ENCODE assay signal across 9 cellular contexts in the genomic region with DNA sequence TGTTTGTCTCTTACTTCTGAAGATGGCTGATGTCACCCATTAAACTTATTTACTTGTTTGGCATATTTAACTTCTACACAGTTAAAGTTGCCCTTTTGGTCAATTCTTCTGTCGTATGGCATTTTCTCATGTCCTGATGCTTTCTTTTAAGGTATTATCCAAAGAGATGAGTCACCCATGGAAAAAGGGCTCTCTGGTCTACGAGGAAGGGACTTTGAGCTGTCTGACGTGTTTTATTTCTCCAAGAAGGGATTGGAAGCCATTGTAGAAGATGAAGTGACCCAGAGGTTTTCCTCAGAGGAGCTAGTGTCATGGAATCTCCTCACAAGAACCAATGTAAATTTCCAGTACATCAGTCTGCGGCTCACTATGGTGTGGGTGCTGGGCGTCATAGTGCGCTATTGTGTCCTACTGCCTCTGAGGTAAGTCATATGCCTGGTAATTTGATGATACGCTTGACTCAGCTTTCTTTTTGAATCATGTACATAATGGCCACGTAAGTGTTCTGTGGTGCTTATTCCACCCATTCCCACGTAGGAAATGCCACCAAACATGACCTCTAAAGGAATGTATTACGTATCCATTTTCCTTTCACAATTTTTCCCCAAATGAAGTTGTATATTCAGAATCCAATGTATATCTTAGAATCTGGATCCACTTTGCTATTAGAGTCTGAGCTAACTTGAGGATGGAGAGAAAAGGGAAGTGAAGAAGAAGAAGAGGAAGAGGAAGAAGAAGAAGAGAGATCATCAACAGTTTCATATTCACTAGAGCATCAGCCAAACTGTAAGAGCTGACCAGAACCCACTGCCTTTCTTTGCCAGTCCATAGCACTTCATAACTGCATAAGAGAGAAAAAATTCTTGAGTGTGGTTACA. TPM values are rescaled to one million over a fixed set of nuclear protein-coding genes. Genes with fewer than 3 reads are reported as not detected.
DNase-seq lines count a peak whose midpoint lies in the region; ATAC-seq and TF ChIP-seq lines count a peak whose summit lies in the region.
"Had no signal": no experiment of that assay in that cellular context is flagged by ENCODE, and none has a peak within 500 bp of the region (broad histone marks: within the 10 kb centered on the region; RNA-seq: fewer than 3 reads in every experiment).

No MANE protein-coding gene starts in this region.

- no peaks in the 10 kb centered on the region for H3K27me3 Mint-ChIP-seq in Caco-2 (ENCODE audit: insufficient read depth, unreplicated experiment)

- H3K27ac ChIP-seq in substantia nigra (ENCODE audit: low read depth, low read length, poor library complexity, severe bottlenecking), result no peak overlapping the region
- H3K27ac ChIP-seq: skin epidermis had no signal

- no peaks in the 10 kb centered on the region for H3K27me3 ChIP-seq in Caco-2 (replicated peaks; ENCODE audit: control insufficient read depth, insufficient read depth, low read length)

- no peaks in the 10 kb centered on the region for H3K9me3 ChIP-seq in Caco-2

- POLR2A ChIA-PET in Caco-2 (lab: Charles Lee), result no interaction called here

- ATAC-seq in GM18909 (IDR thresholded peaks at IDR 0.05; ENCODE audit: poor library complexity, unreplicated experiment), result peak; percentile 75
- peak; percentile 88 for ATAC-seq in HG02623 (IDR thresholded peaks at IDR 0.05; ENCODE audit: unreplicated experiment)
- no peak for ATAC-seq in HG02840 (IDR thresholded peaks at IDR 0.05; ENCODE audit: low FRiP score, unreplicated experiment)

- BruUV-seq in Caco-2 (replicated peaks; lab: Mats Ljungman, UMichigan), result no TSS peak

- no peak overlapping the region for H3K4me3 ChIP-seq in Caco-2 (ENCODE audit: low read depth, low read length)
- H3K4me3 ChIP-seq: skin epidermis had no signal

- no peaks in the 10 kb centered on the region for H3K4me1 ChIP-seq in Caco-2

- peak; percentile 46 for DNase-seq in LoVo (ENCODE audit: low spot score)
- peak; percentile 6 for DNase-seq in midbrain (lab: John Stamatoyannopoulos, UW)
- no peak for DNase-seq in substantia nigra (lab: John Stamatoyannopoulos, UW)
- no peak for DNase-seq in activated CD8-positive, alpha-beta memory T cell treated with anti-CD3 and anti-CD28 coated beads, Interleukin-2, amount 50 U/mL, for 48 hours
- no peak for DNase-seq in Caco-2

- no peak overlapping the region for H3K4me3 Mint-ChIP-seq in Caco-2 (ENCODE audit: unreplicated experiment)

- TF ChIP-seq CTCF in Caco-2 (IDR thresholded peaks at IDR 0.05; ENCODE audit: insufficient read depth in 1 of 2, low read depth in 1 of 2, low read length in 1 of 2, severe bottlenecking in 1 of 2, unreplicated experiment in 1 of 2), result no peak

- CTCF ChIA-PET in Caco-2 (lab: Charles Lee), result no interaction called here

- H3K27ac Mint-ChIP-seq in Caco-2 (ENCODE audit: unreplicated experiment), result no peak overlapping the region

- no peaks in the 10 kb centered on the region for H3K36me3 Mint-ChIP-seq in Caco-2 (ENCODE audit: insufficient read depth, unreplicated experiment)

- H3K4me1 Mint-ChIP-seq in Caco-2 (ENCODE audit: low read depth, unreplicated experiment), result peaks cover 7% of the 10 kb centered on the region

- intact Hi-C loops in Caco-2 (cut with micrococcal nuclease; ENCODE audit: unreplicated experiment), result loop anchor here (1.0 kb wide), 1 partner anchor 90 kb away; no protein-coding TSS in a partner anchor

- no peaks in the 10 kb centered on the region for H3K36me3 ChIP-seq in Caco-2 (ENCODE audit: control insufficient read depth, insufficient read depth, low read length)

- H3K9me3 Mint-ChIP-seq in Caco-2 (ENCODE audit: unreplicated experiment), result no peaks in the 10 kb centered on the region

RNA-seq across cellular contexts. Expression of a gene that starts 45.7 kb away (rescaled TPM):
- total RNA-seq in Caco-2 (2022), result 4.6 and 5.0 TPM in 2 replicates

Comparison
In these comparisons a context has a peak if more than half of its experiments do, and no peak if none do; other contexts are left out.
1. DNase-seq: peak in LoVo (single experiment) and midbrain (single experiment); none in substantia nigra (0 of 49), activated CD8-positive, alpha-beta memory T cell treated with anti-CD3 and anti-CD28 coated beads, Interleukin-2, amount 50 U/mL, for 48 hours (single experiment) and Caco-2 (0 of 2).